ENCODE assay signal across 8 cellular contexts in genomic region chr14:73887704-73888459, GRCh38. TPM values are rescaled to one million over a fixed set of nuclear protein-coding genes. Genes with fewer than 3 reads are reported as not detected.
DNase-seq lines count a peak whose midpoint lies in the region; ATAC-seq and TF ChIP-seq lines count a peak whose summit lies in the region.

No MANE protein-coding gene starts in this region.

- H3K9me2 ChIP-seq in OCI-LY7 (ENCODE audit: insufficient read depth, low read length) = no peaks in the 10 kb centered on the region

- H3K4me3 ChIP-seq in OCI-LY7 (ENCODE audit: low read depth, low read length, poor library complexity, severe bottlenecking) (peak overlapping the region; percentile 98), parathyroid adenoma (ENCODE audit: low read depth, low read length) (peak overlapping the region; percentile 67)

- H3K79me2 ChIP-seq in OCI-LY7 (ENCODE audit: insufficient read depth, low read depth, low read length) (peaks cover 74% of the 10 kb centered on the region), parathyroid adenoma (peaks cover 21% of the 10 kb centered on the region)

- peaks cover 32% of the 10 kb centered on the region for H3K4me1 ChIP-seq in OCI-LY7 (ENCODE audit: insufficient read depth, low read length, poor library complexity, severe bottlenecking)
- peaks cover 7% of the 10 kb centered on the region for H3K4me1 ChIP-seq in parathyroid adenoma

- ATAC-seq in GM21576 (IDR thresholded peaks at IDR 0.05; ENCODE audit: unreplicated experiment) = no peak
- ATAC-seq in HG03045 (IDR thresholded peaks at IDR 0.05; ENCODE audit: unreplicated experiment) = no peak
- ATAC-seq in GM18909 (IDR thresholded peaks at IDR 0.05; ENCODE audit: poor library complexity, unreplicated experiment) = no peak
- ATAC-seq in GM21423 (IDR thresholded peaks at IDR 0.05; ENCODE audit: unreplicated experiment) = no peak

- peak overlapping the region; percentile 95 for H3K27ac Mint-ChIP-seq in endothelial cell (ENCODE audit: unreplicated experiment)

- H3K27me3 ChIP-seq in parathyroid adenoma (ENCODE audit: control insufficient read depth, insufficient read depth, low read length) = no peaks in the 10 kb centered on the region

- no peaks in the 10 kb centered on the region for H3K36me3 Mint-ChIP-seq in endothelial cell (ENCODE audit: low read depth, unreplicated experiment)

- H2AFZ ChIP-seq in OCI-LY7 (ENCODE audit: low read length) (peak overlapping the region; percentile 97; the same call in 1 of the 2 replicates), parathyroid adenoma (peak overlapping the region; percentile 94)

- DNase-seq in GF-D8 (lab: John Stamatoyannopoulos, UW) (peak; percentile 3), OCI-LY7 (ENCODE audit: low spot score) (peak; percentile 3), endothelial cell (ENCODE audit: low spot score) (no peak)

- H3K36me3 ChIP-seq in OCI-LY7 (ENCODE audit: insufficient read depth, low read length) (peaks cover 12% of the 10 kb centered on the region), parathyroid adenoma (ENCODE audit: control insufficient read depth, insufficient read depth, low read length) (no peaks in the 10 kb centered on the region)

- peak overlapping the region; percentile 68 for H3K27ac ChIP-seq in OCI-LY7 (ENCODE audit: low read depth, low read length, poor library complexity, severe bottlenecking)
- H3K27ac ChIP-seq in parathyroid adenoma = peak overlapping the region; percentile 88

- H3K9me3 ChIP-seq in OCI-LY7 (ENCODE audit: low read length) (no peaks in the 10 kb centered on the region), parathyroid adenoma (ENCODE audit: control insufficient read depth, low read length) (no peaks in the 10 kb centered on the region)

- peaks cover 21% of the 10 kb centered on the region for H3K4me1 Mint-ChIP-seq in endothelial cell (ENCODE audit: unreplicated experiment)

- POLR2A ChIA-PET in OCI-LY7 (lab: Charles Lee) = interaction anchor here (0.6 to 1.6 kb wide), 4 partner anchors 37 to 198 kb away, joined by 3 to 6 read pairs (median 4); partner anchors contain the start of gene PTGR2

- H4K20me1 ChIP-seq in OCI-LY7 (ENCODE audit: insufficient read depth, low read length) = peaks cover 11% of the 10 kb centered on the region; the same call in 1 of the 2 replicates

- H3K4me3 Mint-ChIP-seq in endothelial cell (ENCODE audit: unreplicated experiment) = peak overlapping the region; percentile 96

- H3K27me3 Mint-ChIP-seq in endothelial cell (ENCODE audit: unreplicated experiment) = peaks cover 1% of the 10 kb centered on the region

- H3K9ac ChIP-seq in parathyroid adenoma = no peak overlapping the region

- intact Hi-C loops in OCI-LY7 (cut with micrococcal nuclease; ENCODE audit: unreplicated experiment) = loop anchor here (5.0 kb wide), 2 partner anchors 129 to 396 kb away; partner anchors contain the start of genes BBOF1, ENTPD5 and RIOX1

- CTCF ChIA-PET in OCI-LY7 (lab: Charles Lee; ENCODE audit: unreplicated experiment) = interaction anchor here (0.5 kb wide), 1 partner anchor 74 kb away, joined by 4 read pairs; no protein-coding TSS in a partner anchor

- BruUV-seq in OCI-LY7 (replicated peaks; lab: Mats Ljungman, UMichigan) = TSS peak; percentile 75

- TF ChIP-seq CTCF in OCI-LY7 (conservative IDR thresholded peaks at IDR 0.05; ENCODE audit: low read length) (no peak), endothelial cell (IDR thresholded peaks at IDR 0.05; ENCODE audit: unreplicated experiment) (no peak), parathyroid adenoma (IDR thresholded peaks at IDR 0.05) (no peak)

- H3K9me3 Mint-ChIP-seq in endothelial cell (ENCODE audit: unreplicated experiment) = no peaks in the 10 kb centered on the region

- H3K4me2 ChIP-seq in OCI-LY7 (ENCODE audit: low read length) (peak overlapping the region; percentile 95), parathyroid adenoma (ENCODE audit: low read length) (peak overlapping the region; percentile 81)

RNA-seq across cellular contexts. Expression of gene ZNF410, which starts 1.2 kb away (rescaled TPM):
- 41.6 and 49.6 TPM in 2 replicates for total RNA-seq in OCI-LY7 (2014; rRNA removed; shearing (Covaris generic))
- total RNA-seq in OCI-LY7 (2022) (45.2 and 45.5 TPM in 2 replicates), endothelial cell (ENCODE audit: unreplicated experiment) (39.0 TPM)

RNA-seq across cellular contexts. Expression of gene PTGR2, which starts 36.3 kb away (rescaled TPM):
- 6.4 and 6.6 TPM in 2 replicates for total RNA-seq in OCI-LY7 (2014; rRNA removed; shearing (Covaris generic))
- total RNA-seq in OCI-LY7 (2022) (14.3 and 17.8 TPM in 2 replicates), endothelial cell (ENCODE audit: unreplicated experiment) (3.6 TPM)
